10 cellular contexts compared by ENCODE assay signal in genomic region chr3:172181936-172182708, GRCh38.
DNase-seq lines count a peak whose midpoint lies in the region; ATAC-seq, FAIRE-seq and TF ChIP-seq lines count a peak whose summit lies in the region.
"Had no signal": no experiment of that assay in that cellular context is flagged by ENCODE, and none has a peak within 500 bp of the region (broad histone marks: within the 10 kb centered on the region; RNA-seq: fewer than 3 reads in every experiment).

No MANE protein-coding gene starts in this region.

- CTCF ChIA-PET in endothelial cell of umbilical vein (lab: Charles Lee) = interaction anchor here (0.9 to 1.8 kb wide), 4 partner anchors 13 to 54 kb away, joined by 3 to 6 read pairs (median 4); no protein-coding TSS in a partner anchor

- intact Hi-C loops in endothelial cell of umbilical vein (cut with micrococcal nuclease) = loop anchor here (1.0 kb wide), 2 partner anchors 19 to 42 kb away; no protein-coding TSS in a partner anchor
- intact Hi-C loops in psoas muscle (cut with DNase I) = no loop called here
- intact Hi-C loops in kidney (cut with DNase I) = no loop called here

- peak overlapping the region; percentile 62 for H3K27ac ChIP-seq in endothelial cell of umbilical vein (ENCODE audit: insufficient read depth, low read depth, low read length)
- H3K27ac ChIP-seq in psoas muscle = peak overlapping the region; percentile 26
- no peak overlapping the region for H3K27ac ChIP-seq in kidney (ENCODE audit: low read depth in 2 of 2, low read length in 2 of 2)
- no peak overlapping the region for H3K27ac ChIP-seq in Karpas-422 (ENCODE audit: low read length)

- peak; percentile 83 for FAIRE-seq in endothelial cell of umbilical vein (lab: Jason Lieb, UNC)
- FAIRE-seq in kidney (lab: Jason Lieb, UNC) = no peak

- TF ChIP-seq POLR2A in NB4 (IDR thresholded peaks at IDR 0.05; ENCODE audit: extremely low read depth, insufficient read length) (no peak), endothelial cell of umbilical vein (IDR thresholded peaks at IDR 0.05; ENCODE audit: low read depth, low read length) (no peak)

- H3K79me2 ChIP-seq in endothelial cell of umbilical vein (ENCODE audit: control insufficient read depth, insufficient read depth, low read length) (peaks cover 89% of the 10 kb centered on the region), Karpas-422 (ENCODE audit: low read length) (no peaks in the 10 kb centered on the region)

- H2AFZ ChIP-seq in endothelial cell of umbilical vein (ENCODE audit: low read depth, low read length) (no peak overlapping the region), Karpas-422 (ENCODE audit: low read length) (no peak overlapping the region)

- H3K9me2 ChIP-seq in Karpas-422 (replicated peaks; ENCODE audit: insufficient read depth, low read length) = no peaks in the 10 kb centered on the region

- H3K4me2 ChIP-seq in endothelial cell of umbilical vein (ENCODE audit: insufficient read depth, low read length) = peak overlapping the region; percentile 41
- no peak overlapping the region for H3K4me2 ChIP-seq in Karpas-422 (ENCODE audit: low read depth, low read length, poor library complexity, severe bottlenecking)

- H3K4me1 ChIP-seq in endothelial cell of umbilical vein (ENCODE audit: control insufficient read depth, extremely low read depth, insufficient read depth, low read length) (peaks cover 38% of the 10 kb centered on the region), psoas muscle (peaks cover 38% of the 10 kb centered on the region), kidney (ENCODE audit: control insufficient read depth in 1 of 2, insufficient read depth in 1 of 2, low read depth in 1 of 2, low read length in 2 of 2) (peaks cover 0 to 7% of the 10 kb centered on the region in 2 donors), Karpas-422 (ENCODE audit: low read length) (no peaks in the 10 kb centered on the region)

- peak overlapping the region; percentile 10 for H3K9ac ChIP-seq in endothelial cell of umbilical vein (replicated peaks; ENCODE audit: extremely low read depth, insufficient read depth, low read length)
- no peak overlapping the region for H3K9ac ChIP-seq in kidney (ENCODE audit: low read length in 2 of 2)
- H3K9ac ChIP-seq in Karpas-422 (ENCODE audit: low read length) = no peak overlapping the region

- WGBS in psoas muscle, 3 donors = 58 to 66% (median 66%) methylated on average over 7 of the region's 7 CpGs

- no peaks in the 10 kb centered on the region for H3K27me3 ChIP-seq in endothelial cell of umbilical vein (ENCODE audit: control insufficient read depth in 2 of 2, insufficient read depth in 2 of 2, low read length in 2 of 2)
- H3K27me3 ChIP-seq in psoas muscle (ENCODE audit: insufficient read depth in 3 of 3, low read length in 2 of 3) = no peaks in the 10 kb centered on the region
- H3K27me3 ChIP-seq in Karpas-422 (ENCODE audit: low read length) = no peaks in the 10 kb centered on the region

- BruUV-seq in endothelial cell of umbilical vein (replicated peaks; lab: Mats Ljungman, UMichigan) = TSS peak; percentile 53

- peak; percentile 70 for DNase-seq in NB4 (ENCODE audit: low read depth)
- DNase-seq in endothelial cell of umbilical vein (ENCODE audit: low read depth, low spot score) = peak; percentile 76
- peak in 1 of 2 donors; percentile 24 for DNase-seq in psoas muscle
- no peak for DNase-seq in kidney
- DNase-seq in hippocampal formation (lab: John Stamatoyannopoulos, UW) = no peak
- DNase-seq in Karpas-422 = no peak
- no peak for DNase-seq in dedifferentiated amniotic fluid mesenchymal stem cell (ENCODE audit: extremely low spot score)
- DNase-seq: NCI-H69; stimulated activated CD4-positive, alpha-beta T cell treated with anti-CD3 and anti-CD28 coated beads, Interleukin-4, amount 100 ng/mL, for 24 hours had no signal

- H3K9me3 ChIP-seq in endothelial cell of umbilical vein (replicated peaks; ENCODE audit: control insufficient read depth, insufficient read depth, low read length) = no peaks in the 10 kb centered on the region
- no peaks in the 10 kb centered on the region for H3K9me3 ChIP-seq in psoas muscle
- no peaks in the 10 kb centered on the region for H3K9me3 ChIP-seq in kidney (ENCODE audit: control insufficient read depth in 1 of 2, low read length in 2 of 2)
- no peaks in the 10 kb centered on the region for H3K9me3 ChIP-seq in Karpas-422 (ENCODE audit: low read length)

- no peaks in the 10 kb centered on the region for H3K9me1 ChIP-seq in endothelial cell of umbilical vein (replicated peaks; ENCODE audit: control insufficient read depth, extremely low read depth, insufficient read depth, low read length)

- peaks cover 5 to 9% of the 10 kb centered on the region in 2 experiments for H3K36me3 ChIP-seq in endothelial cell of umbilical vein (ENCODE audit: control insufficient read depth in 2 of 2, extremely low read depth in 1 of 2, insufficient read depth in 2 of 2, low read length in 2 of 2)
- no peaks in the 10 kb centered on the region for H3K36me3 ChIP-seq in psoas muscle (ENCODE audit: insufficient read depth in 1 of 2, low read depth in 1 of 2)
- no peaks in the 10 kb centered on the region for H3K36me3 ChIP-seq in kidney (ENCODE audit: control insufficient read depth in 1 of 2, insufficient read depth in 2 of 2, low read length in 2 of 2)
- H3K36me3 ChIP-seq in Karpas-422 (ENCODE audit: insufficient read depth, low read length) = no peaks in the 10 kb centered on the region

- H3K4me3 ChIP-seq in NB4 (ENCODE audit: low read depth, low read length) (no peak overlapping the region), endothelial cell of umbilical vein (replicated peaks in 1 of 3; ENCODE audit: insufficient read depth in 1 of 3, low read depth in 1 of 3, low read length in 3 of 3) (no peak overlapping the region), psoas muscle (no peak overlapping the region), kidney (ENCODE audit: low read length in 2 of 2) (no peak overlapping the region), Karpas-422 (ENCODE audit: low read length) (no peak overlapping the region)

- dilution Hi-C loops in endothelial cell of umbilical vein (cut with MboI; ENCODE audit: extremely low pct_ligation_motif_present, low sequenced_read_pairs) = no loop called here

- ATAC-seq in GM21423 (IDR thresholded peaks at IDR 0.05; ENCODE audit: unreplicated experiment) (peak; percentile 32), psoas muscle (peak; percentile 65 to 79 (median 68))

- POLR2A ChIA-PET in endothelial cell of umbilical vein (lab: Charles Lee) = no interaction called here

- H4K20me1 ChIP-seq in endothelial cell of umbilical vein (replicated peaks; ENCODE audit: control insufficient read depth, extremely low read depth, insufficient read depth, low read length) = peaks cover 3% of the 10 kb centered on the region
- no peaks in the 10 kb centered on the region for H4K20me1 ChIP-seq in Karpas-422 (ENCODE audit: insufficient read depth, low read depth, low read length)

- TF ChIP-seq CTCF in NB4 (IDR thresholded peaks at IDR 0.05; ENCODE audit: low read depth, low read length) = no peak
- TF ChIP-seq CTCF in endothelial cell of umbilical vein (IDR thresholded peaks at IDR 0.05; ENCODE audit: extremely low read depth in 1 of 2, insufficient read depth in 1 of 2, low read depth in 1 of 2, low read length in 2 of 2) = no peak
- TF ChIP-seq CTCF in psoas muscle (IDR thresholded peaks at IDR 0.05) = no peak
- no peak for TF ChIP-seq CTCF in kidney (IDR thresholded peaks at IDR 0.05; ENCODE audit: borderline replicate concordance, extremely low read depth, insufficient read depth)

TF ChIP-seq in endothelial cell of umbilical vein, 7 proteins besides CTCF, POLR2A, EP300 and RAD21:
- TF ChIP-seq POLR2AphosphoS5 (IDR thresholded peaks at IDR 0.05; ENCODE audit: insufficient read depth, low read depth, low read length) (peak; percentile 79), MAX (IDR thresholded peaks at IDR 0.05; ENCODE audit: insufficient read depth, insufficient read length) (no peak), EZH2 (IDR thresholded peaks at IDR 0.05; ENCODE audit: borderline replicate concordance, low read depth, low read length, severe bottlenecking) (no peak), GATA2 (IDR thresholded peaks at IDR 0.05; ENCODE audit: insufficient read depth, insufficient read length, low read depth, low read length) (peak; percentile 25), MYC (IDR thresholded peaks at IDR 0.05; ENCODE audit: low read depth, low read length) (no peak), JUN (IDR thresholded peaks at IDR 0.05; ENCODE audit: borderline replicate concordance, insufficient read depth, insufficient read length, low read depth) (peak; percentile 69), FOS (IDR thresholded peaks at IDR 0.05; ENCODE audit: borderline replicate concordance, insufficient read depth, low read length) (peak; percentile 91)

Comparison
In these comparisons a context has a peak if more than half of its experiments do, and no peak if none do; other contexts are left out.
1. DNase-seq: peak in NB4 (single experiment) and endothelial cell of umbilical vein (single experiment); none in kidney (single experiment), hippocampal formation (0 of 2), Karpas-422 (single experiment) and dedifferentiated amniotic fluid mesenchymal stem cell (single experiment).
2. H3K27ac ChIP-seq: peak in endothelial cell of umbilical vein (single experiment) and psoas muscle (single experiment); none in kidney (0 of 2) and Karpas-422 (single experiment).